8 cellular contexts compared by ENCODE assay signal in genomic region chr15:52464478-52464877, GRCh38.
A peak's percentile ranks its signal among the peaks of the same experiment; 100 is the strongest.
DNase-seq lines count a peak whose midpoint lies in the region; ATAC-seq and TF ChIP-seq lines count a peak whose summit lies in the region.

No MANE protein-coding gene starts in this region.

- no peak for TF ChIP-seq POLR2A in lower leg skin (IDR thresholded peaks at IDR 0.05)

- no peak overlapping the region for H2BK15ac ChIP-seq in mesenchymal stem cell (ENCODE audit: low read depth, poor library complexity, severe bottlenecking)
- H2BK15ac ChIP-seq in neuronal stem cell (ENCODE audit: low read length): no peak overlapping the region

- no peak for TF ChIP-seq CTCF in lower leg skin (IDR thresholded peaks at IDR 0.05)

- H3K23ac ChIP-seq in mesenchymal stem cell (ENCODE audit: low read length in 2 of 2): no peak overlapping the region
- H3K23ac ChIP-seq in neuronal stem cell (ENCODE audit: low read depth, low read length, poor library complexity): no peak overlapping the region

- H3K4me1 ChIP-seq in mesenchymal stem cell (ENCODE audit: control insufficient read depth, insufficient read depth, low read depth, low read length) (peaks cover 2% of the 10 kb centered on the region), neuronal stem cell (ENCODE audit: control insufficient read depth in 2 of 2, insufficient read depth in 1 of 2, low read depth in 1 of 2, low read length in 2 of 2) (peaks cover 0 to 5% of the 10 kb centered on the region in 2 donors)

- H3K9me3 ChIP-seq in mesenchymal stem cell (ENCODE audit: control insufficient read depth, low read length): no peaks in the 10 kb centered on the region
- H3K9me3 ChIP-seq in neuronal stem cell (replicated peaks in 1 of 2; ENCODE audit: control insufficient read depth in 2 of 2, insufficient read depth in 1 of 2, low read depth in 1 of 2, low read length in 2 of 2): peaks cover 0 to 5% of the 10 kb centered on the region in 2 donors

- H3K4ac ChIP-seq in mesenchymal stem cell (ENCODE audit: low read depth in 1 of 2, low read length in 2 of 2) (no peak overlapping the region), neuronal stem cell (ENCODE audit: low read length) (no peak overlapping the region)

- ATAC-seq in GM18861 (IDR thresholded peaks at IDR 0.05; ENCODE audit: unreplicated experiment) (peak; percentile 65), GM21619 (IDR thresholded peaks at IDR 0.05; ENCODE audit: unreplicated experiment) (peak; percentile 56), HG03575 (IDR thresholded peaks at IDR 0.05; ENCODE audit: extremely low read depth, insufficient number of reproducible peaks, low FRiP score, unreplicated experiment) (peak; percentile 52)

- H3K4me3 ChIP-seq in mesenchymal stem cell (ENCODE audit: insufficient read depth in 1 of 2, low read depth in 1 of 2, low read length in 2 of 2) (no peak overlapping the region), lower leg skin (ENCODE audit: low read depth, poor library complexity, severe bottlenecking) (no peak overlapping the region), neuronal stem cell (ENCODE audit: low read length in 2 of 2) (no peak overlapping the region)

- H4K91ac ChIP-seq in mesenchymal stem cell (ENCODE audit: low read length): no peak overlapping the region
- H4K91ac ChIP-seq in neuronal stem cell (ENCODE audit: low read depth, low read length, poor library complexity): no peak overlapping the region

- H3K14ac ChIP-seq in mesenchymal stem cell (ENCODE audit: low read length in 2 of 2) (no peak overlapping the region), neuronal stem cell (ENCODE audit: low read length) (no peak overlapping the region)

- H4K8ac ChIP-seq in mesenchymal stem cell (ENCODE audit: low read length): no peak overlapping the region
- no peak overlapping the region for H4K8ac ChIP-seq in neuronal stem cell (ENCODE audit: low read depth, low read length)

- H3K4me2 ChIP-seq in mesenchymal stem cell (ENCODE audit: low read length, poor library complexity, severe bottlenecking) (no peak overlapping the region), neuronal stem cell (ENCODE audit: insufficient read depth, low read length, poor library complexity, severe bottlenecking) (no peak overlapping the region)

- no peak overlapping the region for H3K18ac ChIP-seq in mesenchymal stem cell (ENCODE audit: low read depth in 1 of 2, low read length in 2 of 2)
- no peak overlapping the region for H3K18ac ChIP-seq in neuronal stem cell (ENCODE audit: low read length)

- H3K9ac ChIP-seq in mesenchymal stem cell (ENCODE audit: low read length) (peak overlapping the region; percentile 37), neuronal stem cell (ENCODE audit: low read depth, low read length, poor library complexity) (no peak overlapping the region)

- intact Hi-C loops in lower leg skin (cut with DNase I; ENCODE audit: low total_unique reads): no loop called here

- no peak overlapping the region for H3K27ac ChIP-seq in mesenchymal stem cell (ENCODE audit: low read length, poor library complexity, severe bottlenecking)
- no peak overlapping the region for H3K27ac ChIP-seq in neuronal stem cell (replicated peaks; ENCODE audit: low read length)

- DNase-seq in mesenchymal stem cell (no peak), NCI-H2107 treated with DMSO at 0.1 percent for 48 hours (lab: John Stamatoyannopoulos, UW; ENCODE audit: unreplicated experiment) (no peak), lower leg skin (ENCODE audit: low spot score in 2 of 2) (no peak), neuronal stem cell (ENCODE audit: low spot score) (no peak), HK-2 (ENCODE audit: unreplicated experiment) (no peak)

- WGBS in mesenchymal stem cell: 95% methylated on average over 2 of the region's 3 CpGs
- WGBS in lower leg skin, 2 donors: 71 to 79% methylated on average over 3 of the region's 3 CpGs
- no CpG with 5 or more reads among the region's 3 CpGs for WGBS in neuronal stem cell (ENCODE audit: extremely low coverage in 2 of 2, insufficient read length in 2 of 2, insufficient replicate concordance in 1 of 2), 2 donors

- H2AFZ ChIP-seq in mesenchymal stem cell (ENCODE audit: low read depth, low read length) (no peak overlapping the region), neuronal stem cell (ENCODE audit: low read length) (no peak overlapping the region)

- H2BK12ac ChIP-seq in mesenchymal stem cell (ENCODE audit: low read length in 2 of 2) (no peak overlapping the region), neuronal stem cell (ENCODE audit: low read length) (no peak overlapping the region)

- no peaks in the 10 kb centered on the region for H3K27me3 ChIP-seq in mesenchymal stem cell (ENCODE audit: control insufficient read depth in 1 of 2, insufficient read depth in 1 of 2, low read length in 2 of 2)
- no peaks in the 10 kb centered on the region for H3K27me3 ChIP-seq in neuronal stem cell (ENCODE audit: control insufficient read depth in 3 of 3, insufficient read depth in 3 of 3, low read depth in 1 of 3, low read length in 3 of 3)

- H3K79me1 ChIP-seq in mesenchymal stem cell (replicated peaks; ENCODE audit: low read length, poor library complexity, severe bottlenecking) (peaks cover 24% of the 10 kb centered on the region), neuronal stem cell (ENCODE audit: low read depth, low read length) (peaks cover 2% of the 10 kb centered on the region)

- H3K36me3 ChIP-seq in mesenchymal stem cell (ENCODE audit: control insufficient read depth in 1 of 2, insufficient read depth in 2 of 2, low read depth in 1 of 2, low read length in 2 of 2) (peaks cover 0 to 3% of the 10 kb centered on the region in 2 experiments), neuronal stem cell (replicated peaks in 1 of 2; ENCODE audit: control insufficient read depth in 2 of 2, insufficient read depth in 2 of 2, low read length in 2 of 2) (no peaks in the 10 kb centered on the region)

- H2BK120ac ChIP-seq in mesenchymal stem cell (ENCODE audit: low read depth, low read length): no peak overlapping the region
- no peak overlapping the region for H2BK120ac ChIP-seq in neuronal stem cell (ENCODE audit: low read depth, low read length)

- H2BK5ac ChIP-seq in mesenchymal stem cell (ENCODE audit: low read depth, low read length, poor library complexity, severe bottlenecking): no peak overlapping the region
- no peak overlapping the region for H2BK5ac ChIP-seq in neuronal stem cell (ENCODE audit: low read length)

- H2AK5ac ChIP-seq in mesenchymal stem cell (ENCODE audit: low read length, severe bottlenecking) (no peak overlapping the region), neuronal stem cell (ENCODE audit: low read depth, low read length) (no peak overlapping the region)
